Comparison of ENCODE assay signal across 11 cellular contexts in the genomic region with DNA sequence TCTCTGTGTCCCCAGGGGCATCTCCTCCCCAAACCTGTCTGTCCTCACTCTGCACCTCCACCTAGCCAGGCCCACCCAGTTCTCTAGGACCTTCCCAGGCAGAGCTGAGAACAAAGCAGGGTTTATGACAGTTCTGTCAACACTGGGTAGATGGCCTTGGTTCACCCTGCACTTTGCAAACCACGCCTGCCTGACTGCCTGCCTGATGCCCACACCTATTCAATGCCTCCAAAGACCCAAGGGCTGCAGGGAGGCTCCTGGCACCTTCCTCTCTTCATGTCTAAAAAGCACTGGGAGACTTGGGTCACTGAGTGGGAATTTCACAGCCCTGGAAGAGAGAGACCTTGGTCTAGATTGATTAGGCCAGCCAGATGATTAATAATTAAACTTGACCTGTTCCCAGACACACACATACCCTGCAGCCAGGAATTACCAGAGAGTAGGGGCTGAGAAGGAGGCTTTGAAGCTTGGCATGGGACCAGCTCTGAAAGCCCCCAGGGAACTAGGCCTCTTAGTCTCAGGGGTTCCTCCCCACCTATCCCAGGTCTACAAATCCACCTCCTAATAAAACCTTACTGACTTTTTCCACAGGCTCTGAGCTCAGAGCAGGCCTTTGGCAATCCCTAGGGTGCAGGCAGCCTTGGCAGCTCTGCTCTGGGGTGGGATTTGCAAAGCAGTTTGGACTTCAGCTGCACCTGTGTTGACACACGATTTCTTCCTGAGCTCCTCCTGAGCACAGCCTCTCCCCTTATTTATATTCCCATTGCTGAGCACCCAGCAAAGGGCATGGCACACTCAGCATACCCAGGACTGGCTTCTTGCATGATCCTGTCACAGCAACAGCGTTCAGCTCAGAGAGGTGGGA. TPM values are rescaled to one million over a fixed set of nuclear protein-coding genes. Genes with fewer than 3 reads are reported as not detected.
A peak's percentile ranks its signal among the peaks of the same experiment; 100 is the strongest.
DNase-seq lines count a peak whose midpoint lies in the region; ATAC-seq and TF ChIP-seq lines count a peak whose summit lies in the region.
"Had no signal": no experiment of that assay in that cellular context is flagged by ENCODE, and none has a peak within 500 bp of the region (broad histone marks: within the 10 kb centered on the region; RNA-seq: fewer than 3 reads in every experiment).

No MANE protein-coding gene starts in this region.

- no peaks in the 10 kb centered on the region for H3K36me3 ChIP-seq in Caco-2 (ENCODE audit: control insufficient read depth, insufficient read depth, low read length)
- H3K36me3 ChIP-seq in neural progenitor cell, result no peaks in the 10 kb centered on the region

- no peaks in the 10 kb centered on the region for H3K79me2 ChIP-seq in neural progenitor cell (ENCODE audit: low read depth)

- POLR2A ChIA-PET in Caco-2 (lab: Charles Lee), result interaction anchor here (0.6 to 1.4 kb wide), 5 partner anchors 8 to 71 kb away, joined by 3 to 11 read pairs (median 3); a partner anchor contains a TSS

- CTCF ChIA-PET in Caco-2 (lab: Charles Lee), result interaction anchor here (0.5 to 1.8 kb wide), 4 partner anchors 12 to 479 kb away, joined by 3 to 6 read pairs (median 4); a partner anchor contains a TSS

- no peaks in the 10 kb centered on the region for H3K9me3 Mint-ChIP-seq in Caco-2 (ENCODE audit: unreplicated experiment)
- peaks cover 5% of the 10 kb centered on the region for H3K9me3 Mint-ChIP-seq in central memory CD8-positive, alpha-beta T cell
- no peaks in the 10 kb centered on the region for H3K9me3 Mint-ChIP-seq in neural progenitor cell
- H3K9me3 Mint-ChIP-seq: activated T-helper 1 cell treated with anti-CD3 and anti-CD28 coated beads, Interleukin-12 subunit alpha, Interleukin-12 subunit beta, Interleukin-2, Interleukin-4 antibody, amounts not matched to agents 30 ng/mL and 10 ng/mL and 1 ng/mL, durations not matched to agents 14 hours and 24 hours and 36 hours had no signal

- no peak overlapping the region for H3K4me2 ChIP-seq in neural progenitor cell

- H3K4me1 Mint-ChIP-seq in Caco-2 (ENCODE audit: low read depth, unreplicated experiment) (peaks cover 27% of the 10 kb centered on the region), neural progenitor cell (peaks cover 31% of the 10 kb centered on the region)
- peaks cover 86% of the 10 kb centered on the region for H3K4me1 Mint-ChIP-seq in central memory CD8-positive, alpha-beta T cell

- DNase-seq in Caco-2 (peak; percentile 66 to 67), HuH-7.5 (ENCODE audit: low spot score) (peak; percentile 55), neural progenitor cell (ENCODE audit: low spot score) (no peak), mesenteric fat pad (ENCODE audit: low spot score) (no peak)
- no peak for DNase-seq in central memory CD8-positive, alpha-beta T cell (ENCODE audit: low spot score in 2 of 2)
- DNase-seq: caudate nucleus, retina, SJCRH30 had no signal

- intact Hi-C loops in Caco-2 (cut with micrococcal nuclease; ENCODE audit: unreplicated experiment), result no loop called here

- no peak overlapping the region for H3K27ac ChIP-seq in neural progenitor cell
- H3K27ac ChIP-seq: SJCRH30 had no signal

- TF ChIP-seq CTCF in Caco-2 (IDR thresholded peaks at IDR 0.05; ENCODE audit: insufficient read depth in 1 of 2, low read depth in 1 of 2, low read length in 1 of 2, severe bottlenecking in 1 of 2, unreplicated experiment in 1 of 2) (no peak), neural progenitor cell (IDR thresholded peaks at IDR 0.05) (no peak)

- H3K4me1 ChIP-seq in Caco-2 (peaks cover 17% of the 10 kb centered on the region), neural progenitor cell (peaks cover 6% of the 10 kb centered on the region)
- H3K4me1 ChIP-seq: SJCRH30 had no signal

- H3K36me3 Mint-ChIP-seq in Caco-2 (ENCODE audit: insufficient read depth, unreplicated experiment), result no peaks in the 10 kb centered on the region
- peaks cover 11% of the 10 kb centered on the region for H3K36me3 Mint-ChIP-seq in central memory CD8-positive, alpha-beta T cell (ENCODE audit: insufficient read depth)
- H3K36me3 Mint-ChIP-seq in neural progenitor cell, result no peaks in the 10 kb centered on the region

- H3K27me3 Mint-ChIP-seq in Caco-2 (ENCODE audit: insufficient read depth, unreplicated experiment) (no peaks in the 10 kb centered on the region), neural progenitor cell (ENCODE audit: insufficient read depth, low read depth) (peaks cover 6% of the 10 kb centered on the region)
- no peaks in the 10 kb centered on the region for H3K27me3 Mint-ChIP-seq in central memory CD8-positive, alpha-beta T cell

- peak overlapping the region; percentile 45 for H3K27ac Mint-ChIP-seq in Caco-2 (ENCODE audit: unreplicated experiment)
- peak overlapping the region; percentile 82 for H3K27ac Mint-ChIP-seq in central memory CD8-positive, alpha-beta T cell (ENCODE audit: low read depth)
- peak overlapping the region; percentile 64 for H3K27ac Mint-ChIP-seq in neural progenitor cell

- no peak overlapping the region for H3K9ac ChIP-seq in neural progenitor cell

- no TSS peak for BruUV-seq in Caco-2 (replicated peaks; lab: Mats Ljungman, UMichigan)

- no peaks in the 10 kb centered on the region for H4K20me1 ChIP-seq in neural progenitor cell (ENCODE audit: low read depth)

- H3K9me3 ChIP-seq in Caco-2 (no peaks in the 10 kb centered on the region), neural progenitor cell (ENCODE audit: low read depth) (no peaks in the 10 kb centered on the region)
- H3K9me3 ChIP-seq: SJCRH30 had no signal

- H2AFZ ChIP-seq in neural progenitor cell (replicated peaks), result no peak overlapping the region

- H3K4me3 Mint-ChIP-seq in Caco-2 (ENCODE audit: unreplicated experiment) (no peak overlapping the region), neural progenitor cell (no peak overlapping the region)
- no peak overlapping the region for H3K4me3 Mint-ChIP-seq in central memory CD8-positive, alpha-beta T cell
- H3K4me3 Mint-ChIP-seq: activated T-helper 1 cell treated with anti-CD3 and anti-CD28 coated beads, Interleukin-12 subunit alpha, Interleukin-12 subunit beta, Interleukin-2, Interleukin-4 antibody, amounts not matched to agents 30 ng/mL and 10 ng/mL and 1 ng/mL, durations not matched to agents 14 hours and 24 hours and 36 hours had no signal

- no peak overlapping the region for H3K4me3 ChIP-seq in Caco-2 (ENCODE audit: low read depth, low read length)
- no peak overlapping the region for H3K4me3 ChIP-seq in neural progenitor cell
- H3K4me3 ChIP-seq: SJCRH30 had no signal

- no peaks in the 10 kb centered on the region for H3F3A ChIP-seq in neural progenitor cell (ENCODE audit: low read depth)

- ATAC-seq in central memory CD8-positive, alpha-beta T cell (replicated peaks; ENCODE audit: extremely low read depth, poor library complexity, severe bottlenecking), result no peak
- ATAC-seq in GM21529 (IDR thresholded peaks at IDR 0.05; ENCODE audit: unreplicated experiment) (no peak), HG02852 (IDR thresholded peaks at IDR 0.05; ENCODE audit: unreplicated experiment) (no peak)

- H3K27me3 ChIP-seq in Caco-2 (replicated peaks; ENCODE audit: control insufficient read depth, insufficient read depth, low read length), result no peaks in the 10 kb centered on the region
- no peaks in the 10 kb centered on the region for H3K27me3 ChIP-seq in neural progenitor cell
- H3K27me3 ChIP-seq: SJCRH30 had no signal

RNA-seq across cellular contexts. Expression of a gene that starts 25.7 kb away (rescaled TPM):
- total RNA-seq in Caco-2 (2022), result 65.5 and 66.1 TPM in 2 replicates
- 57.7 and 106 TPM in 2 replicates for total RNA-seq in neural progenitor cell (ENCODE audit: low replicate concordance)
- total RNA-seq in mesenteric fat pad, result 146 TPM

Comparison
In these comparisons a context has a peak if more than half of its experiments do, and no peak if none do; other contexts are left out.
1. DNase-seq: peak in Caco-2 (2 of 2) and HuH-7.5 (single experiment); none in central memory CD8-positive, alpha-beta T cell (0 of 2), neural progenitor cell (single experiment) and mesenteric fat pad (single experiment).
2. Peak in every context shown above with its lines, with median percentiles within 50 percentile points of each other: H3K27ac Mint-ChIP-seq.